ENCODE assay signal across 30 cellular contexts in the genomic region with DNA sequence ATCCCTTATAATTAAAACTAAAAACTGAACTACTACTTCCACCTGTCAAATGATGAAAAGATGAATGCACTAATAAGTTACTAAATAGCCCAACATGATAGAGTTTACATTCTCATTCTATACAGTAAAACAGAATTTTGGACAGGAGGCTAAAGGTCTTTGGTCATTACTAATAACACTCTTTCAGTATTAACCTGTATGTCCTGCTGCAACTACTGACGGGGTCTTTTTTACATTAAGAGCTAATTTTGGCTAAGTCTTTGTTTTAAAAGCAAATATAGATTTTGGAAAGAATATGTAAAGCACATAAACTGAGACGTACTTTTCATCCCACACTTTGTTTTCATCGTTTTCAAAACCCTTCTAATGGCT.
"Had no signal": no experiment of that assay in that cellular context is flagged by ENCODE, and none has a peak within 500 bp of the region (broad histone marks: within the 10 kb centered on the region; RNA-seq: fewer than 3 reads in every experiment).

No MANE protein-coding gene starts in this region.

- H3K36me3 ChIP-seq: cardiac muscle cell, SJCRH30, WERI-Rb-1 had no signal

- H3K4me3 Mint-ChIP-seq: activated CD4-positive, alpha-beta T cell treated with anti-CD3 and anti-CD28 coated beads, Interleukin-2, amount 10 ng/mL, durations not matched to agents 24 days and 14 days; activated CD8-positive, alpha-beta T cell treated with anti-CD3 and anti-CD28 coated beads for 36 hours; activated naive CD8-positive, alpha-beta T cell treated with anti-CD3 and anti-CD28 coated beads for 36 hours; activated T-helper 17 cell treated with anti-CD3 and anti-CD28 coated beads, Interleukin-2, amount 50 U/mL, for 72 hours; central memory CD8-positive, alpha-beta T cell had no signal

- H3K9me3 ChIP-seq: SJCRH30 had no signal

- H3K27ac Mint-ChIP-seq: activated CD4-positive, alpha-beta T cell treated with anti-CD3 and anti-CD28 coated beads, Interleukin-2, amount 10 ng/mL, durations not matched to agents 24 days and 14 days; activated CD8-positive, alpha-beta T cell treated with anti-CD3 and anti-CD28 coated beads for 36 hours; activated naive CD8-positive, alpha-beta T cell treated with anti-CD3 and anti-CD28 coated beads for 36 hours; activated T-cell treated with anti-CD3 and anti-CD28 coated beads, Interleukin-2, amount 50 U/mL, for 72 hours; activated T-helper 17 cell treated with anti-CD3 and anti-CD28 coated beads, Interleukin-2, amount 50 U/mL, for 72 hours had no signal

- H3K9ac ChIP-seq: KMS-11 had no signal

- DNase-seq: activated CD4-positive, alpha-beta T cell treated with anti-CD3 and anti-CD28 coated beads, Interleukin-2, amount 10 ng/mL, durations not matched to agents 24 days and 14 days; activated CD4-positive, alpha-beta T cell treated with anti-CD3 and anti-CD28 coated beads, Interleukin-2, amount 50 U/mL, for 4 hours; activated CD4-positive, CD25-positive, alpha-beta regulatory T cell; activated CD8-positive, alpha-beta T cell treated with anti-CD3 and anti-CD28 coated beads for 36 hours; activated effector memory CD4-positive, alpha-beta T cell treated with anti-CD3 and anti-CD28 coated beads, Interleukin-2, amount 50 U/mL, for 16 hours; activated naive CD4-positive, alpha-beta T cell; activated naive CD4-positive, alpha-beta T cell treated with anti-CD3 and anti-CD28 coated beads, Interleukin-2, amount 50 U/mL, for 16 hours; activated naive CD8-positive, alpha-beta T cell treated with anti-CD3 and anti-CD28 coated beads for 36 hours; activated T-cell treated with anti-CD3 and anti-CD28 coated beads, Interleukin-2, amount 50 U/mL, for 1 hour; activated T-cell treated with anti-CD3 and anti-CD28 coated beads, Interleukin-2, amount 50 U/mL, for 72 hours; amniotic stem cell; aorta; MM.1S; MV-4-11; NCI-H1092; NCI-H1436 treated with DMSO at 0.1 percent for 48 hours; NCI-H187; NCI-H2081; NCI-H226; NCI-H446 treated with DMSO at 0.1 percent for 48 hours; SHP77; SJCRH30; T1000; WERI-Rb-1 had no signal

- H3K4me3 ChIP-seq: cardiac muscle cell, SJCRH30, SK-N-MC had no signal

- ATAC-seq: activated CD8-positive, alpha-beta T cell treated with anti-CD3 and anti-CD28 coated beads for 36 hours; activated T-cell treated with anti-CD3 and anti-CD28 coated beads, Interleukin-2, amount 50 U/mL, for 72 hours; activated T-helper 17 cell treated with anti-CD3 and anti-CD28 coated beads, Interleukin-2, amount 50 U/mL, for 72 hours; Panc1 had no signal

- H3K27ac ChIP-seq: KMS-11, SJCRH30, SK-N-MC, WERI-Rb-1 had no signal

- H3K27me3 ChIP-seq: cardiac muscle cell, SJCRH30 had no signal

- H3K4me1 ChIP-seq: SJCRH30 had no signal

- H3K4me1 Mint-ChIP-seq: central memory CD8-positive, alpha-beta T cell had no signal

- H3K36me3 Mint-ChIP-seq: activated naive CD8-positive, alpha-beta T cell treated with anti-CD3 and anti-CD28 coated beads for 36 hours had no signal

- H3K9me3 Mint-ChIP-seq: activated naive CD8-positive, alpha-beta T cell treated with anti-CD3 and anti-CD28 coated beads for 36 hours; activated T-cell treated with anti-CD3 and anti-CD28 coated beads, Interleukin-2, amount 50 U/mL, for 72 hours; activated T-helper 17 cell treated with anti-CD3 and anti-CD28 coated beads, Interleukin-2, amount 50 U/mL, for 72 hours; central memory CD8-positive, alpha-beta T cell had no signal

- H3K4me2 ChIP-seq: KMS-11 had no signal
